In genomic region chr12:14950982-14951746, GRCh38 we compare ENCODE assay signal across 10 cellular contexts. TPM values are rescaled to one million over a fixed set of nuclear protein-coding genes. Genes with fewer than 3 reads are reported as not detected.
DNase-seq lines count a peak whose midpoint lies in the region; ATAC-seq and TF ChIP-seq lines count a peak whose summit lies in the region.
"Had no signal": no experiment of that assay in that cellular context is flagged by ENCODE, and none has a peak within 500 bp of the region (broad histone marks: within the 10 kb centered on the region; RNA-seq: fewer than 3 reads in every experiment).

No MANE protein-coding gene starts in this region.

- H3K27me3 ChIP-seq in left lung (no peaks in the 10 kb centered on the region), transverse colon (no peaks in the 10 kb centered on the region)

- peaks cover 42 to 99% of the 10 kb centered on the region in 2 donors for H3K4me1 ChIP-seq in left lung
- H3K4me1 ChIP-seq in transverse colon: peaks cover 18 to 76% (median 29%) of the 10 kb centered on the region in 4 donors

- H3K9me3 ChIP-seq in left lung: no peaks in the 10 kb centered on the region
- H3K9me3 ChIP-seq in transverse colon: no peaks in the 10 kb centered on the region

- TF ChIP-seq POLR2A in transverse colon (IDR thresholded peaks at IDR 0.05): no peak

- H3K27me3 Mint-ChIP-seq in activated CD8-positive, alpha-beta memory T cell treated with anti-CD3 and anti-CD28 coated beads, Interleukin-2, amount 10 ng/mL, durations not matched to agents 7 days and 5 days: no peaks in the 10 kb centered on the region

- H3K27ac ChIP-seq in left lung (peak overlapping the region; percentile 82 to 98), transverse colon (peak overlapping the region; percentile 72 to 78 (median 76))

- H3K36me3 ChIP-seq in left lung (peaks cover 0 to 40% of the 10 kb centered on the region in 2 donors), transverse colon (no peaks in the 10 kb centered on the region)

- H3K4me3 ChIP-seq in left lung (no peak overlapping the region), transverse colon (no peak overlapping the region)

- no peak for TF ChIP-seq EP300 in transverse colon (IDR thresholded peaks at IDR 0.05; ENCODE audit: low read depth)

- DNase-seq in activated CD8-positive, alpha-beta memory T cell treated with anti-CD3 and anti-CD28 coated beads, Interleukin-2, amount 10 ng/mL, durations not matched to agents 7 days and 5 days: no peak
- no peak for DNase-seq in activated CD8-positive, alpha-beta memory T cell treated with anti-CD3 and anti-CD28 coated beads for 24 hours
- DNase-seq in astrocyte of the hippocampus (ENCODE audit: low read depth, low spot score) (peak; percentile 25), left lung (no peak), transverse colon (peak; percentile 27), G401 (ENCODE audit: low spot score) (no peak), NCI-H2107 treated with DMSO at 0.1 percent for 48 hours (lab: John Stamatoyannopoulos, UW; ENCODE audit: unreplicated experiment) (no peak), DMS153 treated with DMSO at 0.1 percent for 48 hours (lab: John Stamatoyannopoulos, UW; ENCODE audit: unreplicated experiment) (no peak)
- DNase-seq: amniotic stem cell, NCI-H510A had no signal

- WGBS in transverse colon (ENCODE audit: low coverage in 1 of 2), 2 donors: 57 to 69% methylated on average over 5 to 6 of the region's 6 CpGs

- in situ Hi-C loops in transverse colon (cut with MboI; ENCODE audit: low pct_ligation_motif_present in 1 of 4, low pct_unique_long_range_greater_than_20kb in 1 of 4, low sequenced_read_pairs in 3 of 4) (no loop called here), G401 (cut with HindIII; ENCODE audit: low sequenced_read_pairs) (no loop called here)

- TF ChIP-seq CTCF in left lung (IDR thresholded peaks at IDR 0.05) (no peak), transverse colon (IDR thresholded peaks at IDR 0.05) (no peak)

- H3K4me3 Mint-ChIP-seq in activated CD8-positive, alpha-beta memory T cell treated with anti-CD3 and anti-CD28 coated beads, Interleukin-2, amount 10 ng/mL, durations not matched to agents 7 days and 5 days: peak overlapping the region; percentile 73

- no peaks in the 10 kb centered on the region for H3K9me3 Mint-ChIP-seq in activated CD8-positive, alpha-beta memory T cell treated with anti-CD3 and anti-CD28 coated beads, Interleukin-2, amount 10 ng/mL, durations not matched to agents 7 days and 5 days (ENCODE audit: low read depth)

- H3K36me3 Mint-ChIP-seq in activated CD8-positive, alpha-beta memory T cell treated with anti-CD3 and anti-CD28 coated beads, Interleukin-2, amount 10 ng/mL, durations not matched to agents 7 days and 5 days: peaks cover 82% of the 10 kb centered on the region

- H3K27ac Mint-ChIP-seq in activated CD8-positive, alpha-beta memory T cell treated with anti-CD3 and anti-CD28 coated beads, Interleukin-2, amount 10 ng/mL, durations not matched to agents 7 days and 5 days: peak overlapping the region; percentile 95

- peaks cover 89% of the 10 kb centered on the region for H3K4me1 Mint-ChIP-seq in activated CD8-positive, alpha-beta memory T cell treated with anti-CD3 and anti-CD28 coated beads, Interleukin-2, amount 10 ng/mL, durations not matched to agents 7 days and 5 days

- intact Hi-C loops in left lung (cut with DNase I) (no loop called here), transverse colon (cut with DNase I; ENCODE audit: low total_unique reads) (no loop called here)

- CTCF ChIA-PET in activated CD8-positive, alpha-beta memory T cell treated with anti-CD3 and anti-CD28 coated beads, Interleukin-2, amount 10 ng/mL, durations not matched to agents 7 days and 5 days (lab: Charles Lee): no interaction called here

- no peak for ATAC-seq in activated CD8-positive, alpha-beta memory T cell treated with anti-CD3 and anti-CD28 coated beads, Interleukin-2, amount 10 ng/mL, durations not matched to agents 7 days and 5 days
- ATAC-seq in left lung: peak; percentile 57

RNA-seq across cellular contexts. Expression of gene ARHGDIB, which starts 10.2 kb away (rescaled TPM):
- total RNA-seq in activated CD8-positive, alpha-beta memory T cell treated with anti-CD3 and anti-CD28 coated beads, Interleukin-2, amount 10 ng/mL, durations not matched to agents 7 days and 5 days: 1,000 to 10,000 TPM; 1,208 to 1,284 TPM
- total RNA-seq in left lung (100 to 1,000 TPM; 168 to 314 TPM), transverse colon (10 to 100 TPM; 36.7 to 69.5 (median 48.3) TPM)
- not detected in 2 replicates for total RNA-seq in G401 (2014; rRNA removed; shearing (Covaris generic))

RNA-seq across cellular contexts. Expression of gene ERP27, which starts 12.8 kb away (rescaled TPM):
- total RNA-seq in activated CD8-positive, alpha-beta memory T cell treated with anti-CD3 and anti-CD28 coated beads, Interleukin-2, amount 10 ng/mL, durations not matched to agents 7 days and 5 days: 1 to 10 TPM; 5.4 to 7.7 TPM
- total RNA-seq in left lung: 10 to 100 TPM in 1 of 2 donors, 1 to 10 TPM in 1; 5.3 to 16.2 TPM
- 1 to 10 TPM in 1 of 4 donors, under 1 TPM in 1, not detected in 2; 0.64 to 2.6 TPM for total RNA-seq in transverse colon
- not detected in 2 replicates for total RNA-seq in G401 (2014; rRNA removed; shearing (Covaris generic))

RNA-seq across cellular contexts. Expression of gene PDE6H, which starts 21.7 kb away (rescaled TPM):
- total RNA-seq in activated CD8-positive, alpha-beta memory T cell treated with anti-CD3 and anti-CD28 coated beads, Interleukin-2, amount 10 ng/mL, durations not matched to agents 7 days and 5 days: not detected
- total RNA-seq in left lung (not detected), transverse colon (not detected)
- not detected in 2 replicates for total RNA-seq in G401 (2014; rRNA removed; shearing (Covaris generic))

Comparison
In these comparisons a context has a peak if more than half of its experiments do, and no peak if none do; other contexts are left out.
1. DNase-seq: peak in astrocyte of the hippocampus (single experiment) and transverse colon (single experiment); none in activated CD8-positive, alpha-beta memory T cell treated with anti-CD3 and anti-CD28 coated beads, Interleukin-2, amount 10 ng/mL, durations not matched to agents 7 days and 5 days (single experiment), activated CD8-positive, alpha-beta memory T cell treated with anti-CD3 and anti-CD28 coated beads for 24 hours (single experiment), left lung (0 of 2), G401 (single experiment), NCI-H2107 treated with DMSO at 0.1 percent for 48 hours (single experiment) and DMS153 treated with DMSO at 0.1 percent for 48 hours (single experiment).
2. RNA of gene ARHGDIB, which starts 10.2 kb away (total RNA-seq): 1,208 to 1,284 TPM in activated CD8-positive, alpha-beta memory T cell treated with anti-CD3 and anti-CD28 coated beads, Interleukin-2, amount 10 ng/mL, durations not matched to agents 7 days and 5 days, 168 to 314 TPM in left lung and 36.7 to 69.5 TPM in transverse colon; not detected in G401; every median in the first group is over 10 times any median in the second.